In genomic region chr3:156497326-156497725, GRCh38 we compare ENCODE assay signal across 1 cellular context.
TF ChIP-seq lines count a peak whose summit lies in the region.

No MANE protein-coding gene starts in this region.

TF ChIP-seq in IMR-90, 13 proteins besides CTCF, POLR2A, EP300 and RAD21:
- no peak for TF ChIP-seq SMC3 (IDR thresholded peaks at IDR 0.05; ENCODE audit: low read depth, low read length)
- TF ChIP-seq MAFK (IDR thresholded peaks at IDR 0.05; ENCODE audit: low read depth, low read length): no peak
- no peak for TF ChIP-seq CEBPB (IDR thresholded peaks at IDR 0.05; ENCODE audit: low read depth, low read length)
- TF ChIP-seq, protein P1, sequence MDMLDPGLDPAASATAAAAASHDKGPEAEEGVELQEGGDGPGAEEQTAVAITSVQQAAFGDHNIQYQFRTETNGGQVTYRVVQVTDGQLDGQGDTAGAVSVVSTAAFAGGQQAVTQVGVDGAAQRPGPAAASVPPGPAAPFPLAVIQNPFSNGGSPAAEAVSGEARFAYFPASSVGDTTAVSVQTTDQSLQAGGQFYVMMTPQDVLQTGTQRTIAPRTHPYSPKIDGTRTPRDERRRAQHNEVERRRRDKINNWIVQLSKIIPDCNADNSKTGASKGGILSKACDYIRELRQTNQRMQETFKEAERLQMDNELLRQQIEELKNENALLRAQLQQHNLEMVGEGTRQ (IDR thresholded peaks at IDR 0.05; ENCODE audit: low read depth, low read length): no peak
- no peak for TF ChIP-seq MAZ (IDR thresholded peaks at IDR 0.05; ENCODE audit: borderline replicate concordance, low read depth, low read length)
- no peak for TF ChIP-seq FOS (IDR thresholded peaks at IDR 0.05; ENCODE audit: low read depth, low read length)
- no peak for TF ChIP-seq RFX5 (IDR thresholded peaks at IDR 0.05; ENCODE audit: low read depth, low read length)
- no peak for TF ChIP-seq NFE2L2 (IDR thresholded peaks at IDR 0.05; ENCODE audit: low read depth, low read length)
- TF ChIP-seq MXI1 (IDR thresholded peaks at IDR 0.05; ENCODE audit: borderline replicate concordance, low read depth, low read length): no peak
- TF ChIP-seq CHD1 (IDR thresholded peaks at IDR 0.05; ENCODE audit: low read depth, low read length): no peak
- TF ChIP-seq, protein P2, sequence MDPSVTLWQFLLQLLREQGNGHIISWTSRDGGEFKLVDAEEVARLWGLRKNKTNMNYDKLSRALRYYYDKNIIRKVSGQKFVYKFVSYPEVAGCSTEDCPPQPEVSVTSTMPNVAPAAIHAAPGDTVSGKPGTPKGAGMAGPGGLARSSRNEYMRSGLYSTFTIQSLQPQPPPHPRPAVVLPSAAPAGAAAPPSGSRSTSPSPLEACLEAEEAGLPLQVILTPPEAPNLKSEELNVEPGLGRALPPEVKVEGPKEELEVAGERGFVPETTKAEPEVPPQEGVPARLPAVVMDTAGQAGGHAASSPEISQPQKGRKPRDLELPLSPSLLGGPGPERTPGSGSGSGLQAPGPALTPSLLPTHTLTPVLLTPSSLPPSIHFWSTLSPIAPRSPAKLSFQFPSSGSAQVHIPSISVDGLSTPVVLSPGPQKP (IDR thresholded peaks at IDR 0.05; ENCODE audit: borderline replicate concordance, low read depth, low read length): no peak
- TF ChIP-seq RCOR1 (IDR thresholded peaks at IDR 0.05; ENCODE audit: insufficient replicate concordance, low read length): no peak
TF ChIP-seq in IMR-90: peak in this region for 0.
